In the genomic region with DNA sequence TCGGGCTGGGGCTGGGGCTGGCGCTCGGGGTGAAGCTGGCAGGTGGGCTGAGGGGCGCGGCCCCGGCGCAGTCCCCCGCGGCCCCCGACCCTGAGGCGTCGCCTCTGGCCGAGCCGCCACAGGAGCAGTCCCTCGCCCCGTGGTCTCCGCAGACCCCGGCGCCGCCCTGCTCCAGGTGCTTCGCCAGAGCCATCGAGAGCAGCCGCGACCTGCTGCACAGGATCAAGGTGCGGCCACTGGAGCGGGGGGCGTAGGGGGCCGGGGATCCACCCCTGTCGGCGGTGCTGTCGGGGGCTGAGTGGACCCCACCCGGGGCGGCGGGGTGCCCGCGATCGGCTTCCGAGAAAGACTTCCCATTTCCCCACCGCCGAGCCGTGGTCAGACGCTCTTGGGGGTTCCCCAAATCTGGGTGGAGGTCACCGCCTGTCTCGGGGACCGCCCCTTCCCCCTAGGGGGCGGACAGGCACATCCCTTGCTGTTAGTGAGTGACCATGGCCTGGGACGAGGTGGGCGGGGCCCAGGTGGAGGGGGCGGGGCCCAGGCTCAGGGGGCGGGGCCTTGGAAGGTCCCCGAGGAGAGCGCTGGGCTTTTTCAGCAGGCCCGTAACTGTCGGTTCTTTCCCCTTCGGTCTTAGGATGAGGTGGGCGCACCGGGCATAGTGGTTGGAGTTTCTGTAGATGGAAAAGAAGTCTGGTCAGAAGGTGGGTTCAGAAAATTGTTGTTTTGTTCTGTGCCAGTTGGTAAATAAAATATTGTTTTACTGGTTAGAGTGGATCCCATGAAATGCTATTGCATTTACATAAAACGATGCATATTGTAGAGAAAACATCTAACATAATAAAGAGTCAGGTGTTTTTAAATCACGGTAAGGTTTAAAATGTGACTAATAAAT, we compare ENCODE assay signal across 8 cellular contexts. TPM values are rescaled to one million over a fixed set of nuclear protein-coding genes. Genes with fewer than 3 reads are reported as not detected.
DNase-seq lines count a peak whose midpoint lies in the region; ATAC-seq and TF ChIP-seq lines count a peak whose summit lies in the region.

No MANE protein-coding gene starts in this region.

- peak overlapping the region; percentile 98 for H3K4me2 ChIP-seq in Karpas-422 (ENCODE audit: low read depth, low read length, poor library complexity, severe bottlenecking)

- WGBS in thyroid gland, 2 donors: 4 to 5% methylated on average over 17 to 18 of the region's 59 CpGs

- H3K27me3 Mint-ChIP-seq in activated naive CD8-positive, alpha-beta T cell: no peaks in the 10 kb centered on the region
- no peaks in the 10 kb centered on the region for H3K27me3 Mint-ChIP-seq in osteocyte (ENCODE audit: unreplicated experiment)

- H3K9me2 ChIP-seq in Karpas-422 (replicated peaks; ENCODE audit: insufficient read depth, low read length): no peaks in the 10 kb centered on the region

- peak overlapping the region; percentile 83 for H3K27ac Mint-ChIP-seq in activated naive CD8-positive, alpha-beta T cell
- peak overlapping the region; percentile 85 for H3K27ac Mint-ChIP-seq in osteocyte (ENCODE audit: unreplicated experiment)

- TF ChIP-seq POLR2A in thyroid gland (IDR thresholded peaks at IDR 0.05): no peak

- H3K9me3 Mint-ChIP-seq in activated naive CD8-positive, alpha-beta T cell (ENCODE audit: low read depth): peaks cover 10% of the 10 kb centered on the region
- H3K9me3 Mint-ChIP-seq in osteocyte (ENCODE audit: unreplicated experiment): peaks cover 10% of the 10 kb centered on the region

- peak; percentile 86 for ATAC-seq in GM21825 (IDR thresholded peaks at IDR 0.05; ENCODE audit: unreplicated experiment)
- ATAC-seq in Right ventricle myocardium inferior: peak; percentile 98

- intact Hi-C loops in Right ventricle myocardium inferior (cut with DNase I): loop anchor here (5.0 kb wide), 1 partner anchor 35 kb away; a partner anchor contains a TSS
- intact Hi-C loops in thyroid gland (cut with DNase I): no loop called here

- H3K79me2 ChIP-seq in Karpas-422 (ENCODE audit: low read length): 0 out of 2 replicates have a peak, but pooled peaks cover 3% of the 10 kb centered on the region

- H3K36me3 ChIP-seq in Karpas-422 (ENCODE audit: insufficient read depth, low read length) (no peaks in the 10 kb centered on the region), thyroid gland (peaks cover 0 to 1% of the 10 kb centered on the region in 2 donors)

- no peak overlapping the region for H3K27ac ChIP-seq in Karpas-422 (ENCODE audit: low read length)
- H3K27ac ChIP-seq in thyroid gland: peak overlapping the region; percentile 71 to 93 (median 79)

- DNase-seq in EH (ENCODE audit: low read depth) (peak; percentile 81), Karpas-422 (peak; percentile 73), SKM-1 (lab: John Stamatoyannopoulos, UW; ENCODE audit: unreplicated experiment) (peak; percentile 61), Right ventricle myocardium inferior (ENCODE audit: missing footprints) (peak; percentile 94), osteocyte (ENCODE audit: extremely low spot score, unreplicated experiment) (peak; percentile 91), thyroid gland (peak; percentile 89 to 91)

- no peaks in the 10 kb centered on the region for H3K27me3 ChIP-seq in Karpas-422 (ENCODE audit: low read length)
- H3K27me3 ChIP-seq in thyroid gland: no peaks in the 10 kb centered on the region

- no peaks in the 10 kb centered on the region for H4K20me1 ChIP-seq in Karpas-422 (ENCODE audit: insufficient read depth, low read depth, low read length)

- H3K9me3 ChIP-seq in Karpas-422 (ENCODE audit: low read length) (no peaks in the 10 kb centered on the region), thyroid gland (no peaks in the 10 kb centered on the region)

- peak overlapping the region; percentile 76 for H3K9ac ChIP-seq in Karpas-422 (ENCODE audit: low read length)

- TF ChIP-seq CTCF in osteocyte (IDR thresholded peaks at IDR 0.05) (peak; percentile 31), thyroid gland (IDR thresholded peaks at IDR 0.05) (peak in 4 of 6 experiments; percentile 21 to 27 (median 24))

- H3K4me3 ChIP-seq in Karpas-422 (ENCODE audit: low read length) (peak overlapping the region; percentile 96), thyroid gland (replicated peaks in 1 of 3) (peak overlapping the region; percentile 86 to 94 (median 92))

- H3K4me3 Mint-ChIP-seq in activated naive CD8-positive, alpha-beta T cell: peak overlapping the region; percentile 96
- H3K4me3 Mint-ChIP-seq in osteocyte (ENCODE audit: unreplicated experiment): peak overlapping the region; percentile 91

- peaks cover 8% of the 10 kb centered on the region for H3K36me3 Mint-ChIP-seq in activated naive CD8-positive, alpha-beta T cell
- H3K36me3 Mint-ChIP-seq in osteocyte (ENCODE audit: unreplicated experiment): peaks cover 10% of the 10 kb centered on the region

- H2AFZ ChIP-seq in Karpas-422 (ENCODE audit: low read length): peak overlapping the region; percentile 99

- peaks cover 13% of the 10 kb centered on the region for H3K4me1 Mint-ChIP-seq in activated naive CD8-positive, alpha-beta T cell (ENCODE audit: low read depth)
- peaks cover 13% of the 10 kb centered on the region for H3K4me1 Mint-ChIP-seq in osteocyte (ENCODE audit: unreplicated experiment)

- H3K4me1 ChIP-seq in Karpas-422 (ENCODE audit: low read length) (peaks cover 7% of the 10 kb centered on the region), thyroid gland (peaks cover 0 to 6% of the 10 kb centered on the region in 2 donors)

RNA-seq across cellular contexts. Expression of a gene that starts 0.6 kb away (rescaled TPM):
- 3.8 and 15.3 TPM in 2 replicates for total RNA-seq in Karpas-422 (2014; rRNA removed; shearing (Covaris generic); ENCODE audit: low replicate concordance)
- total RNA-seq in Right ventricle myocardium inferior (29.5 TPM), osteocyte (11.2 and 13.3 TPM in 2 replicates), thyroid gland (10 to 100 TPM in 3 of 4 donors, 1 to 10 TPM in 1; 8.9 to 25.9 (median 12.1) TPM)

RNA-seq across cellular contexts. Expression of a gene that starts 35.0 kb away (rescaled TPM):
- 36.3 and 72.8 TPM in 2 replicates for total RNA-seq in Karpas-422 (2014; rRNA removed; shearing (Covaris generic); ENCODE audit: low replicate concordance)
- 193 TPM for total RNA-seq in Right ventricle myocardium inferior
- 200 and 202 TPM in 2 replicates for total RNA-seq in osteocyte
- 100 to 1,000 TPM in 1 of 4 donors, 10 to 100 TPM in 3; 38.6 to 126 (median 88.9) TPM for total RNA-seq in thyroid gland
